In the genomic region with DNA sequence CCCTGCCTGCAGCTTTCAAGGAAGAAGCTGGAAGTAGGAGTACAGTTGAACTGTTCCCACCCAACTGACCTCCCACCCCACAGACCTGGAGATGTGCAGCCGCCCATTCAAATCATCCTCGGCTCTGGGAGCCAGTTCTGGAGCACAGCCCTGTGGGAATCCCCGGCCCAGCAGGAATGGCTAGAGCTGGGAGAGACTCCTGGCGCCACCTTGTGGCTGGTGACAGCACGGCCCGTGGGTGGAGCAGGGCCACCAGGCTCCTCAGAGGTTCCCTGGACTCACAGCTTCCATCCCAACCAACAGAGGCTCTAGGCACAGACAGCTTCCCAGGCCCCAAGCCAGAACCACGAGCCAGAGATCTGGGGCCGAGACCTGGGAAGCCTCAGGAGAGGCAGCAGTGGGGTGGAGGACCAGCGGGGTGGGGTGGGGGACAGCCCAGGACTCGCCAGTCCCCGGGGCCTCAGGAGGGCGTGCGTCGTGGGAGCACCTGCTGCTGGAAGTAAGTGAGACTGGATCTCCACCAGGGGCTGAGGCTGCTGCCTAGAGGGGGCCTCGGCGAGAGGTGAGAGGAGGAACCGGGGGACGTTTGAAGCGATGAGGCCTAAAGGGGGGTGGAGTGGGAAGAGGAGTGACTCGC, we compare ENCODE assay signal across 8 cellular contexts. TPM values are rescaled to one million over a fixed set of nuclear protein-coding genes. Genes with fewer than 3 reads are reported as not detected.
DNase-seq lines count a peak whose midpoint lies in the region; ATAC-seq and TF ChIP-seq lines count a peak whose summit lies in the region.

No MANE protein-coding gene starts in this region.

- in situ Hi-C loops in HAP-1 (cut with MboI; ENCODE audit: low sequenced_read_pairs): no loop called here

- no peaks in the 10 kb centered on the region for H3K9me3 Mint-ChIP-seq in activated CD8-positive, alpha-beta memory T cell treated with anti-CD3 and anti-CD28 coated beads, Interleukin-2, amount 10 ng/mL, durations not matched to agents 7 days and 5 days (ENCODE audit: low read depth)
- no peaks in the 10 kb centered on the region for H3K9me3 Mint-ChIP-seq in endodermal cell

- peak; percentile 92 for DNase-seq in BE2C
- DNase-seq in HAP-1 (ENCODE audit: low spot score in 2 of 2): peak; percentile 89 to 93
- DNase-seq in NCI-H526 treated with DMSO at 0.1 percent for 48 hours (lab: John Stamatoyannopoulos, UW): peak; percentile 43
- peak; percentile 70 for DNase-seq in activated CD8-positive, alpha-beta memory T cell treated with anti-CD3 and anti-CD28 coated beads, Interleukin-2, amount 10 ng/mL, durations not matched to agents 7 days and 5 days
- peak; percentile 99 for DNase-seq in endodermal cell
- DNase-seq in mesenteric fat pad (ENCODE audit: low spot score): peak; percentile 95
- DNase-seq in stimulated activated CD8-positive, alpha-beta memory T cell treated with anti-CD3 and anti-CD28 coated beads, Interleukin-15, amount 100 ng/mL, for 24 hours (ENCODE audit: low read depth): peak; percentile 49

- H3K27me3 ChIP-seq in BE2C: no peaks in the 10 kb centered on the region
- H3K27me3 ChIP-seq in HAP-1 (ENCODE audit: low read depth): no peaks in the 10 kb centered on the region
- no peaks in the 10 kb centered on the region for H3K27me3 ChIP-seq in endodermal cell (ENCODE audit: control insufficient read depth, insufficient read depth, low read length, poor library complexity, severe bottlenecking)

- H3K9me3 ChIP-seq in BE2C (no peaks in the 10 kb centered on the region), HAP-1 (no peaks in the 10 kb centered on the region), endodermal cell (ENCODE audit: control insufficient read depth, low read length) (no peaks in the 10 kb centered on the region)

- no peak overlapping the region for H3K9ac ChIP-seq in endodermal cell (ENCODE audit: extremely low read depth, low read length, poor library complexity, severe bottlenecking)

- peaks cover 44% of the 10 kb centered on the region for H3K36me3 Mint-ChIP-seq in activated CD8-positive, alpha-beta memory T cell treated with anti-CD3 and anti-CD28 coated beads, Interleukin-2, amount 10 ng/mL, durations not matched to agents 7 days and 5 days
- H3K36me3 Mint-ChIP-seq in endodermal cell (ENCODE audit: low read depth): peaks cover 51% of the 10 kb centered on the region

- TF ChIP-seq CTCF in BE2C (IDR thresholded peaks at IDR 0.05; ENCODE audit: low read depth, low read length) (peak; percentile 94), endodermal cell (conservative IDR thresholded peaks at IDR 0.05) (peak; percentile 95)

- no peak overlapping the region for H3K27ac ChIP-seq in endodermal cell (ENCODE audit: low read depth, low read length)

- no peaks in the 10 kb centered on the region for H3K27me3 Mint-ChIP-seq in activated CD8-positive, alpha-beta memory T cell treated with anti-CD3 and anti-CD28 coated beads, Interleukin-2, amount 10 ng/mL, durations not matched to agents 7 days and 5 days
- no peaks in the 10 kb centered on the region for H3K27me3 Mint-ChIP-seq in endodermal cell (ENCODE audit: insufficient read depth)

- peaks cover 51% of the 10 kb centered on the region for H3K36me3 ChIP-seq in BE2C
- H3K36me3 ChIP-seq in HAP-1 (replicated peaks): peaks cover 67% of the 10 kb centered on the region
- peaks cover 47% of the 10 kb centered on the region for H3K36me3 ChIP-seq in endodermal cell (ENCODE audit: control insufficient read depth, insufficient read depth, low read length)

- CTCF ChIA-PET in activated CD8-positive, alpha-beta memory T cell treated with anti-CD3 and anti-CD28 coated beads, Interleukin-2, amount 10 ng/mL, durations not matched to agents 7 days and 5 days (lab: Charles Lee): interaction anchor here (0.6 to 3.4 kb wide), 48 partner anchors 9 to 796 kb away, joined by 3 to 41 read pairs (median 5); partner anchors contain the start of genes ANAPC5 and RNF34

- peak; percentile 77 for ATAC-seq in activated CD8-positive, alpha-beta memory T cell treated with anti-CD3 and anti-CD28 coated beads, Interleukin-2, amount 10 ng/mL, durations not matched to agents 7 days and 5 days
- no peak for ATAC-seq in HG02840 (IDR thresholded peaks at IDR 0.05; ENCODE audit: low FRiP score, unreplicated experiment)

- no peak overlapping the region for H3K4me3 Mint-ChIP-seq in activated CD8-positive, alpha-beta memory T cell treated with anti-CD3 and anti-CD28 coated beads, Interleukin-2, amount 10 ng/mL, durations not matched to agents 7 days and 5 days
- H3K4me3 Mint-ChIP-seq in endodermal cell: no peak overlapping the region

- H3K4me1 Mint-ChIP-seq in activated CD8-positive, alpha-beta memory T cell treated with anti-CD3 and anti-CD28 coated beads, Interleukin-2, amount 10 ng/mL, durations not matched to agents 7 days and 5 days: no peaks in the 10 kb centered on the region
- H3K4me1 Mint-ChIP-seq in endodermal cell: peaks cover 2% of the 10 kb centered on the region

- 61 to 72% methylated on average over 5 to 19 of the region's 20 CpGs for WGBS in endodermal cell (ENCODE audit: insufficient coverage in 1 of 2, insufficient read length in 1 of 2), 2 experiments

- H3K4me3 ChIP-seq in BE2C (ENCODE audit: low read depth, low read length): no peak overlapping the region
- no peak overlapping the region for H3K4me3 ChIP-seq in HAP-1
- H3K4me3 ChIP-seq in endodermal cell (ENCODE audit: low read length): no peak overlapping the region

- H3K4me1 ChIP-seq in BE2C: no peaks in the 10 kb centered on the region
- no peaks in the 10 kb centered on the region for H3K4me1 ChIP-seq in HAP-1
- no peaks in the 10 kb centered on the region for H3K4me1 ChIP-seq in endodermal cell (ENCODE audit: control insufficient read depth, insufficient read depth, low read length)

- H3K27ac Mint-ChIP-seq in activated CD8-positive, alpha-beta memory T cell treated with anti-CD3 and anti-CD28 coated beads, Interleukin-2, amount 10 ng/mL, durations not matched to agents 7 days and 5 days: peak overlapping the region; percentile 52
- H3K27ac Mint-ChIP-seq in endodermal cell: peak overlapping the region; percentile 91

RNA-seq across cellular contexts. Expression of gene RNF34, which starts 43.4 kb away (rescaled TPM):
- polyA plus RNA-seq in BE2C (2012; ENCODE audit: insufficient read depth, insufficient read length, low read depth): 229 TPM
- total RNA-seq in activated CD8-positive, alpha-beta memory T cell treated with anti-CD3 and anti-CD28 coated beads, Interleukin-2, amount 10 ng/mL, durations not matched to agents 7 days and 5 days: 100 to 1,000 TPM in 1 of 2 experiments, 10 to 100 TPM in 1; 96.1 to 102 TPM
- total RNA-seq in endodermal cell: 10 to 100 TPM; 72.6 to 74.7 TPM
- polyA plus RNA-seq in endodermal cell (2013, experiment 1 of 2): 42.9 TPM
- 40.4 TPM for polyA plus RNA-seq in endodermal cell (2013, experiment 2 of 2)
- total RNA-seq in mesenteric fat pad: 26.3 TPM

Comparison
In these comparisons a context has a peak if more than half of its experiments do, and no peak if none do; other contexts are left out.
1. DNase-seq: peak in every context shown above with its lines; median percentile 99 in endodermal cell; 95 in mesenteric fat pad; 92 in BE2C; 91 in HAP-1; 70 in activated CD8-positive, alpha-beta memory T cell treated with anti-CD3 and anti-CD28 coated beads, Interleukin-2, amount 10 ng/mL, durations not matched to agents 7 days and 5 days; 49 in stimulated activated CD8-positive, alpha-beta memory T cell treated with anti-CD3 and anti-CD28 coated beads, Interleukin-15, amount 100 ng/mL, for 24 hours; 43 in NCI-H526 treated with DMSO at 0.1 percent for 48 hours.